Comparison of ENCODE assay signal across 1 cellular context in the genomic region with DNA sequence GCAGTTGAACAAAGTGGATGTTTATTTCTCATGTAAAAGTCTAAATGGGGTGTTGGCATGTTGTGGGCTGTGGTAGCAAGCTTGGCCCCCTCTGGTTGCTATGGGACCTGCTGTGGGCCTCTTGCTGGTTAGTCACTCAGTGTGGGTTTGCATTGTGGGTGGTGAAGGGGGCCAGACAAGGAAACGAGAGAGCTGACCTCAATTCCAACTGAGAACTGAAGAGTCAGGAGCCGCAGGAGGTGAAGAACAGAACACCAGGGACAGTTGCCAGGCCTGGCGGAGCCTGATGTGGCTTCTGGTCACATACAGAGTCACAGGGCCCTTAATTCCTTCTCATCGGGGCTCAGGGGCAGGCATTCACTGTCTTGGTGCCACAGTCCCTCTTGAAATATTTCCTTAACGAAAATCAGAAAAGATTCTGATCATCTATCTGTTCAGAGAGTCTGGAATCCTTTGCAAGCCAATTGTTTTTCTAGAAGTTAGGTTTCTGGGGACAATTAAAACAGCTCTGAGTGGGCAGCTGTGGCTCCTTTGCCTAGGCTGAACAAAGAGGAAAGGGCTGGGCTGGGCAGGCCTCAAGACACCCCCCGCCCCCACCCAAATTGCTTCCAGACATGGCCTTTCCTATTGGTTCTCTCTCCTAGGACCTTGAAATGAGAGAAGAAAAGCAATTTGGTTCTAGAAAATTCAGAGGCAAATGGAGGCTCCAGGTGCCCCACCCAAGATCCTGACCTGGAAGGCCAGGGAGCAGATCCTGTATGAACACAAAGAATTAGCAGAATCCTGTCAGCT.
TF ChIP-seq lines count a peak whose summit lies in the region.

No MANE protein-coding gene starts in this region.

TF ChIP-seq in GM12878, 131 proteins besides CTCF, POLR2A, EP300 and RAD21 (continued from another document and continues in another):
- TF ChIP-seq, protein P1, sequence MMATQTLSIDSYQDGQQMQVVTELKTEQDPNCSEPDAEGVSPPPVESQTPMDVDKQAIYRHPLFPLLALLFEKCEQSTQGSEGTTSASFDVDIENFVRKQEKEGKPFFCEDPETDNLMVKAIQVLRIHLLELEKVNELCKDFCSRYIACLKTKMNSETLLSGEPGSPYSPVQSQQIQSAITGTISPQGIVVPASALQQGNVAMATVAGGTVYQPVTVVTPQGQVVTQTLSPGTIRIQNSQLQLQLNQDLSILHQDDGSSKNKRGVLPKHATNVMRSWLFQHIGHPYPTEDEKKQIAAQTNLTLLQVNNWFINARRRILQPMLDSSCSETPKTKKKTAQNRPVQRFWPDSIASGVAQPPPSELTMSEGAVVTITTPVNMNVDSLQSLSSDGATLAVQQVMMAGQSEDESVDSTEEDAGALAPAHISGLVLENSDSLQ (IDR thresholded peaks at IDR 0.05): no peak
- TF ChIP-seq, protein P2, sequence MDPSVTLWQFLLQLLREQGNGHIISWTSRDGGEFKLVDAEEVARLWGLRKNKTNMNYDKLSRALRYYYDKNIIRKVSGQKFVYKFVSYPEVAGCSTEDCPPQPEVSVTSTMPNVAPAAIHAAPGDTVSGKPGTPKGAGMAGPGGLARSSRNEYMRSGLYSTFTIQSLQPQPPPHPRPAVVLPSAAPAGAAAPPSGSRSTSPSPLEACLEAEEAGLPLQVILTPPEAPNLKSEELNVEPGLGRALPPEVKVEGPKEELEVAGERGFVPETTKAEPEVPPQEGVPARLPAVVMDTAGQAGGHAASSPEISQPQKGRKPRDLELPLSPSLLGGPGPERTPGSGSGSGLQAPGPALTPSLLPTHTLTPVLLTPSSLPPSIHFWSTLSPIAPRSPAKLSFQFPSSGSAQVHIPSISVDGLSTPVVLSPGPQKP (IDR thresholded peaks at IDR 0.05; ENCODE audit: low read depth, low read length): no peak
- no peak for TF ChIP-seq IRF4 (IDR thresholded peaks at IDR 0.05; ENCODE audit: low read depth, low read length)
- no peak for TF ChIP-seq NFYA (IDR thresholded peaks at IDR 0.05; ENCODE audit: borderline replicate concordance, low read depth, low read length)
- TF ChIP-seq, protein P3, sequence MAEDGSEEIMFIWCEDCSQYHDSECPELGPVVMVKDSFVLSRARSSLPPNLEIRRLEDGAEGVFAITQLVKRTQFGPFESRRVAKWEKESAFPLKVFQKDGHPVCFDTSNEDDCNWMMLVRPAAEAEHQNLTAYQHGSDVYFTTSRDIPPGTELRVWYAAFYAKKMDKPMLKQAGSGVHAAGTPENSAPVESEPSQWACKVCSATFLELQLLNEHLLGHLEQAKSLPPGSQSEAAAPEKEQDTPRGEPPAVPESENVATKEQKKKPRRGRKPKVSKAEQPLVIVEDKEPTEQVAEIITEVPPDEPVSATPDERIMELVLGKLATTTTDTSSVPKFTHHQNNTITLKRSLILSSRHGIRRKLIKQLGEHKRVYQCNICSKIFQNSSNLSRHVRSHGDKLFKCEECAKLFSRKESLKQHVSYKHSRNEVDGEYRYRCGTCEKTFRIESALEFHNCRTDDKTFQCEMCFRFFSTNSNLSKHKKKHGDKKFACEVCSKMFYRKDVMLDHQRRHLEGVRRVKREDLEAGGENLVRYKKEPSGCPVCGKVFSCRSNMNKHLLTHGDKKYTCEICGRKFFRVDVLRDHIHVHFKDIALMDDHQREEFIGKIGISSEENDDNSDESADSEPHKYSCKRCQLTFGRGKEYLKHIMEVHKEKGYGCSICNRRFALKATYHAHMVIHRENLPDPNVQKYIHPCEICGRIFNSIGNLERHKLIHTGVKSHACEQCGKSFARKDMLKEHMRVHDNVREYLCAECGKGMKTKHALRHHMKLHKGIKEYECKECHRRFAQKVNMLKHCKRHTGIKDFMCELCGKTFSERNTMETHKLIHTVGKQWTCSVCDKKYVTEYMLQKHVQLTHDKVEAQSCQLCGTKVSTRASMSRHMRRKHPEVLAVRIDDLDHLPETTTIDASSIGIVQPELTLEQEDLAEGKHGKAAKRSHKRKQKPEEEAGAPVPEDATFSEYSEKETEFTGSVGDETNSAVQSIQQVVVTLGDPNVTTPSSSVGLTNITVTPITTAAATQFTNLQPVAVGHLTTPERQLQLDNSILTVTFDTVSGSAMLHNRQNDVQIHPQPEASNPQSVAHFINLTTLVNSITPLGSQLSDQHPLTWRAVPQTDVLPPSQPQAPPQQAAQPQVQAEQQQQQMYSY (CRISPR knock-in tag; IDR thresholded peaks at IDR 0.05): no peak
- TF ChIP-seq, protein P4, sequence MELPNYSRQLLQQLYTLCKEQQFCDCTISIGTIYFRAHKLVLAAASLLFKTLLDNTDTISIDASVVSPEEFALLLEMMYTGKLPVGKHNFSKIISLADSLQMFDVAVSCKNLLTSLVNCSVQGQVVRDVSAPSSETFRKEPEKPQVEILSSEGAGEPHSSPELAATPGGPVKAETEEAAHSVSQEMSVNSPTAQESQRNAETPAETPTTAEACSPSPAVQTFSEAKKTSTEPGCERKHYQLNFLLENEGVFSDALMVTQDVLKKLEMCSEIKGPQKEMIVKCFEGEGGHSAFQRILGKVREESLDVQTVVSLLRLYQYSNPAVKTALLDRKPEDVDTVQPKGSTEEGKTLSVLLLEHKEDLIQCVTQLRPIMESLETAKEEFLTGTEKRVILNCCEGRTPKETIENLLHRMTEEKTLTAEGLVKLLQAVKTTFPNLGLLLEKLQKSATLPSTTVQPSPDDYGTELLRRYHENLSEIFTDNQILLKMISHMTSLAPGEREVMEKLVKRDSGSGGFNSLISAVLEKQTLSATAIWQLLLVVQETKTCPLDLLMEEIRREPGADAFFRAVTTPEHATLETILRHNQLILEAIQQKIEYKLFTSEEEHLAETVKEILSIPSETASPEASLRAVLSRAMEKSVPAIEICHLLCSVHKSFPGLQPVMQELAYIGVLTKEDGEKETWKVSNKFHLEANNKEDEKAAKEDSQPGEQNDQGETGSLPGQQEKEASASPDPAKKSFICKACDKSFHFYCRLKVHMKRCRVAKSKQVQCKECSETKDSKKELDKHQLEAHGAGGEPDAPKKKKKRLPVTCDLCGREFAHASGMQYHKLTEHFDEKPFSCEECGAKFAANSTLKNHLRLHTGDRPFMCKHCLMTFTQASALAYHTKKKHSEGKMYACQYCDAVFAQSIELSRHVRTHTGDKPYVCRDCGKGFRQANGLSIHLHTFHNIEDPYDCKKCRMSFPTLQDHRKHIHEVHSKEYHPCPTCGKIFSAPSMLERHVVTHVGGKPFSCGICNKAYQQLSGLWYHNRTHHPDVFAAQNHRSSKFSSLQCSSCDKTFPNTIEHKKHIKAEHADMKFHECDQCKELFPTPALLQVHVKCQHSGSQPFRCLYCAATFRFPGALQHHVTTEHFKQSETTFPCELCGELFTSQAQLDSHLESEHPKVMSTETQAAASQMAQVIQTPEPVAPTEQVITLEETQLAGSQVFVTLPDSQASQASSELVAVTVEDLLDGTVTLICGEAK (IDR thresholded peaks at IDR 0.05; ENCODE audit: borderline replicate concordance): no peak
- TF ChIP-seq, protein P5, sequence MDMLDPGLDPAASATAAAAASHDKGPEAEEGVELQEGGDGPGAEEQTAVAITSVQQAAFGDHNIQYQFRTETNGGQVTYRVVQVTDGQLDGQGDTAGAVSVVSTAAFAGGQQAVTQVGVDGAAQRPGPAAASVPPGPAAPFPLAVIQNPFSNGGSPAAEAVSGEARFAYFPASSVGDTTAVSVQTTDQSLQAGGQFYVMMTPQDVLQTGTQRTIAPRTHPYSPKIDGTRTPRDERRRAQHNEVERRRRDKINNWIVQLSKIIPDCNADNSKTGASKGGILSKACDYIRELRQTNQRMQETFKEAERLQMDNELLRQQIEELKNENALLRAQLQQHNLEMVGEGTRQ (IDR thresholded peaks at IDR 0.05; ENCODE audit: borderline replicate concordance, low read depth, low read length): no peak
- TF ChIP-seq, protein P6, sequence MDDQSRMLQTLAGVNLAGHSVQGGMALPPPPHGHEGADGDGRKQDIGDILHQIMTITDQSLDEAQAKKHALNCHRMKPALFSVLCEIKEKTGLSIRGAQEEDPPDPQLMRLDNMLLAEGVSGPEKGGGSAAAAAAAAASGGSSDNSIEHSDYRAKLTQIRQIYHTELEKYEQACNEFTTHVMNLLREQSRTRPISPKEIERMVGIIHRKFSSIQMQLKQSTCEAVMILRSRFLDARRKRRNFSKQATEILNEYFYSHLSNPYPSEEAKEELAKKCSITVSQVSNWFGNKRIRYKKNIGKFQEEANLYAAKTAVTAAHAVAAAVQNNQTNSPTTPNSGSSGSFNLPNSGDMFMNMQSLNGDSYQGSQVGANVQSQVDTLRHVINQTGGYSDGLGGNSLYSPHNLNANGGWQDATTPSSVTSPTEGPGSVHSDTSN (IDR thresholded peaks at IDR 0.05; ENCODE audit: insufficient replicate concordance, low read depth, low read length): no peak
- TF ChIP-seq NFIC (IDR thresholded peaks at IDR 0.05; ENCODE audit: low read depth, low read length): no peak
- no peak for TF ChIP-seq ZNF384 (IDR thresholded peaks at IDR 0.05; ENCODE audit: borderline replicate concordance, low read depth, low read length)
- TF ChIP-seq HCFC1 (IDR thresholded peaks at IDR 0.05; ENCODE audit: low read length): no peak
- no peak for TF ChIP-seq NBN (IDR thresholded peaks at IDR 0.05)
- TF ChIP-seq POU2F2 (IDR thresholded peaks at IDR 0.05; ENCODE audit: borderline replicate concordance, low read depth, low read length): peak; percentile 40; the same call in 1 of the 3 replicates
- 0 out of 2 replicates have a peak, but pooled peaks have one; percentile 23 for TF ChIP-seq RFX5 (IDR thresholded peaks at IDR 0.05; ENCODE audit: low read depth, low read length)
- no peak for TF ChIP-seq POLR2AphosphoS2 (IDR thresholded peaks at IDR 0.05; ENCODE audit: low read depth, low read length)
- TF ChIP-seq ASH2L (IDR thresholded peaks at IDR 0.05; ENCODE audit: borderline replicate concordance, low read depth): no peak
- no peak for TF ChIP-seq WRNIP1 (IDR thresholded peaks at IDR 0.05; ENCODE audit: borderline replicate concordance, low read depth, low read length)
- TF ChIP-seq CHD2 (IDR thresholded peaks at IDR 0.05; ENCODE audit: borderline replicate concordance, low read depth, low read length): no peak
- no peak for TF ChIP-seq CREB1 (IDR thresholded peaks at IDR 0.05; ENCODE audit: low read depth)
- TF ChIP-seq, protein P7, sequence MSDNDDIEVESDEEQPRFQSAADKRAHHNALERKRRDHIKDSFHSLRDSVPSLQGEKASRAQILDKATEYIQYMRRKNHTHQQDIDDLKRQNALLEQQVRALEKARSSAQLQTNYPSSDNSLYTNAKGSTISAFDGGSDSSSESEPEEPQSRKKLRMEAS (IDR thresholded peaks at IDR 0.05; ENCODE audit: low read depth, low read length): no peak
- TF ChIP-seq SMC3 (IDR thresholded peaks at IDR 0.05; ENCODE audit: borderline replicate concordance, low read length): no peak
- no peak for TF ChIP-seq ETV6 (conservative IDR thresholded peaks at IDR 0.05 in 1 of 2, IDR thresholded peaks at IDR 0.05 in 1 of 2; ENCODE audit: borderline replicate concordance in 1 of 2, low read depth in 1 of 2)
- 0 out of 2 replicates have a peak, but pooled peaks have one; percentile 13 for TF ChIP-seq BACH1 (IDR thresholded peaks at IDR 0.05; ENCODE audit: borderline replicate concordance)
- no peak for TF ChIP-seq MYB (IDR thresholded peaks at IDR 0.05; ENCODE audit: borderline replicate concordance, low read depth, low read length)
- TF ChIP-seq, protein P8, sequence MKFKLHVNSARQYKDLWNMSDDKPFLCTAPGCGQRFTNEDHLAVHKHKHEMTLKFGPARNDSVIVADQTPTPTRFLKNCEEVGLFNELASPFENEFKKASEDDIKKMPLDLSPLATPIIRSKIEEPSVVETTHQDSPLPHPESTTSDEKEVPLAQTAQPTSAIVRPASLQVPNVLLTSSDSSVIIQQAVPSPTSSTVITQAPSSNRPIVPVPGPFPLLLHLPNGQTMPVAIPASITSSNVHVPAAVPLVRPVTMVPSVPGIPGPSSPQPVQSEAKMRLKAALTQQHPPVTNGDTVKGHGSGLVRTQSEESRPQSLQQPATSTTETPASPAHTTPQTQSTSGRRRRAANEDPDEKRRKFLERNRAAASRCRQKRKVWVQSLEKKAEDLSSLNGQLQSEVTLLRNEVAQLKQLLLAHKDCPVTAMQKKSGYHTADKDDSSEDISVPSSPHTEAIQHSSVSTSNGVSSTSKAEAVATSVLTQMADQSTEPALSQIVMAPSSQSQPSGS (IDR thresholded peaks at IDR 0.05; ENCODE audit: low read length): no peak
- TF ChIP-seq, protein P9, sequence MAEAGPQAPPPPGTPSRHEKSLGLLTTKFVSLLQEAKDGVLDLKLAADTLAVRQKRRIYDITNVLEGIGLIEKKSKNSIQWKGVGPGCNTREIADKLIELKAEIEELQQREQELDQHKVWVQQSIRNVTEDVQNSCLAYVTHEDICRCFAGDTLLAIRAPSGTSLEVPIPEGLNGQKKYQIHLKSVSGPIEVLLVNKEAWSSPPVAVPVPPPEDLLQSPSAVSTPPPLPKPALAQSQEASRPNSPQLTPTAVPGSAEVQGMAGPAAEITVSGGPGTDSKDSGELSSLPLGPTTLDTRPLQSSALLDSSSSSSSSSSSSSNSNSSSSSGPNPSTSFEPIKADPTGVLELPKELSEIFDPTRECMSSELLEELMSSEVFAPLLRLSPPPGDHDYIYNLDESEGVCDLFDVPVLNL (IDR thresholded peaks at IDR 0.05; ENCODE audit: low read depth, low read length): no peak
- no peak for TF ChIP-seq KLF5 (IDR thresholded peaks at IDR 0.05; ENCODE audit: partially characterized antibody)
- TF ChIP-seq, protein P10, sequence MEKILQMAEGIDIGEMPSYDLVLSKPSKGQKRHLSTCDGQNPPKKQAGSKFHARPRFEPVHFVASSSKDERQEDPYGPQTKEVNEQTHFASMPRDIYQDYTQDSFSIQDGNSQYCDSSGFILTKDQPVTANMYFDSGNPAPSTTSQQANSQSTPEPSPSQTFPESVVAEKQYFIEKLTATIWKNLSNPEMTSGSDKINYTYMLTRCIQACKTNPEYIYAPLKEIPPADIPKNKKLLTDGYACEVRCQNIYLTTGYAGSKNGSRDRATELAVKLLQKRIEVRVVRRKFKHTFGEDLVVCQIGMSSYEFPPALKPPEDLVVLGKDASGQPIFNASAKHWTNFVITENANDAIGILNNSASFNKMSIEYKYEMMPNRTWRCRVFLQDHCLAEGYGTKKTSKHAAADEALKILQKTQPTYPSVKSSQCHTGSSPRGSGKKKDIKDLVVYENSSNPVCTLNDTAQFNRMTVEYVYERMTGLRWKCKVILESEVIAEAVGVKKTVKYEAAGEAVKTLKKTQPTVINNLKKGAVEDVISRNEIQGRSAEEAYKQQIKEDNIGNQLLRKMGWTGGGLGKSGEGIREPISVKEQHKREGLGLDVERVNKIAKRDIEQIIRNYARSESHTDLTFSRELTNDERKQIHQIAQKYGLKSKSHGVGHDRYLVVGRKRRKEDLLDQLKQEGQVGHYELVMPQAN (conservative IDR thresholded peaks at IDR 0.05): no peak
- TF ChIP-seq SMAD1 (IDR thresholded peaks at IDR 0.05; ENCODE audit: low read depth, partially characterized antibody): no peak
- TF ChIP-seq SMARCA5 (IDR thresholded peaks at IDR 0.05): no peak
- peak; percentile 10; the same call in 1 of the 2 replicates for TF ChIP-seq NR2F1 (conservative IDR thresholded peaks at IDR 0.05)
- no peak for TF ChIP-seq HDAC2 (IDR thresholded peaks at IDR 0.05)
- TF ChIP-seq RAD51 (IDR thresholded peaks at IDR 0.05): no peak
- no peak for TF ChIP-seq EED (IDR thresholded peaks at IDR 0.05; ENCODE audit: low read depth)
- no peak for TF ChIP-seq PAX5 (IDR thresholded peaks at IDR 0.05; ENCODE audit: borderline replicate concordance, low read depth, low read length)
- TF ChIP-seq NFXL1 (IDR thresholded peaks at IDR 0.05; ENCODE audit: borderline replicate concordance): no peak
- TF ChIP-seq, protein P11, sequence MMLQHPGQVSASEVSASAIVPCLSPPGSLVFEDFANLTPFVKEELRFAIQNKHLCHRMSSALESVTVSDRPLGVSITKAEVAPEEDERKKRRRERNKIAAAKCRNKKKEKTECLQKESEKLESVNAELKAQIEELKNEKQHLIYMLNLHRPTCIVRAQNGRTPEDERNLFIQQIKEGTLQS (IDR thresholded peaks at IDR 0.05; ENCODE audit: borderline replicate concordance, extremely low read depth, low read depth, low read length): no peak
- TF ChIP-seq SIX5 (IDR thresholded peaks at IDR 0.05; ENCODE audit: low read depth, low read length, severe bottlenecking): no peak
- TF ChIP-seq ZNF622 (IDR thresholded peaks at IDR 0.05): no peak
- no peak for TF ChIP-seq NR2C1 (IDR thresholded peaks at IDR 0.05)
- TF ChIP-seq IKZF1 (conservative IDR thresholded peaks at IDR 0.05): peak; percentile 55
- no peak for TF ChIP-seq ZNF217 (IDR thresholded peaks at IDR 0.05)
